ENCODE assay signal across 14 cellular contexts in the genomic region with DNA sequence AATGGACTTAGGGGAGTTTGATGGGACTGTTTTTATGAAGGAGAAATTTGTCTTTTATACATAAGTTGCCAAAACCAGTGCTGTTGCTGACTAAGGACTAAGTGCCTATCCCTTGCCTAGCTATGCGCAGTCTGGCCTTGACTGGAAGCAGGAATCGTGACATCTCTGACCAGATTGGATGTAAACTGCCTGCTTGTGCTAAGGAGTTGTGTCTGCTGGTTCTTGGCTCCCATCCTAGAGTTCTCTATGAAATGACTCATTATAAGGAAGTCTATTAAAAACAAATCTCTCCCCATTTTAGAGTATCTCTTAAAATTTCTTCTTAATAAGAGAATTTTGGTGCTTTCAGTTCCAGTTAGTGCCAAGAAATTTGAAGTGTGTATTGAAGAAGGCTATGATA.
DNase-seq lines count a peak whose midpoint lies in the region; FAIRE-seq and TF ChIP-seq lines count a peak whose summit lies in the region.
"Had no signal": no experiment of that assay in that cellular context is flagged by ENCODE, and none has a peak within 500 bp of the region (broad histone marks: within the 10 kb centered on the region; RNA-seq: fewer than 3 reads in every experiment).

No MANE protein-coding gene starts in this region.

- peaks cover 0 to 3% of the 10 kb centered on the region in 2 donors for H3K36me3 ChIP-seq in kidney (ENCODE audit: control insufficient read depth in 1 of 2, insufficient read depth in 2 of 2, low read length in 2 of 2)
- H3K36me3 ChIP-seq: BLaER1 had no signal

- intact Hi-C loops in kidney (cut with DNase I) = no loop called here
- intact Hi-C loops in activated T-helper 1 cell treated with anti-CD3 and anti-CD28 coated beads, Interleukin-12 subunit alpha, Interleukin-12 subunit beta, Interleukin-2, Interleukin-4 antibody, amounts not matched to agents 30 ng/mL and 10 ng/mL and 1 ng/mL, durations not matched to agents 14 hours and 24 hours and 36 hours (cut with micrococcal nuclease) = no loop called here

- no peak overlapping the region for H3K9ac ChIP-seq in kidney (ENCODE audit: low read length in 2 of 2)
- H3K9ac ChIP-seq: BLaER1 had no signal

- H3K4me3 ChIP-seq in kidney (ENCODE audit: low read length in 2 of 2) = no peak overlapping the region
- H3K4me3 ChIP-seq: BLaER1 had no signal

- H3K27ac ChIP-seq in kidney (ENCODE audit: low read depth in 2 of 2, low read length in 2 of 2) (peak overlapping the region in 1 of 2 donors; percentile 7), substantia nigra (ENCODE audit: low read depth, low read length, poor library complexity, severe bottlenecking) (no peak overlapping the region)
- H3K27ac ChIP-seq: BLaER1 had no signal

- no peaks in the 10 kb centered on the region for H3K9me3 Mint-ChIP-seq in activated T-helper 1 cell treated with anti-CD3 and anti-CD28 coated beads, Interleukin-12 subunit alpha, Interleukin-12 subunit beta, Interleukin-2, Interleukin-4 antibody, amounts not matched to agents 30 ng/mL and 10 ng/mL and 1 ng/mL, durations not matched to agents 14 hours and 24 hours and 36 hours
- H3K9me3 Mint-ChIP-seq: T-helper 1 cell treated with Interleukin-12 subunit alpha and Interleukin-12 subunit beta and Interleukin-4 antibody, amounts not matched to agents 30 μg/mL and 1 μg/mL, for 36 hours; type B pancreatic cell had no signal

- H3K4me1 Mint-ChIP-seq in activated T-helper 1 cell treated with anti-CD3 and anti-CD28 coated beads, Interleukin-12 subunit alpha, Interleukin-12 subunit beta, Interleukin-2, Interleukin-4 antibody, amounts not matched to agents 30 ng/mL and 10 ng/mL and 1 ng/mL, durations not matched to agents 14 hours and 24 hours and 36 hours (ENCODE audit: low read depth) = no peaks in the 10 kb centered on the region

- H3K27me3 Mint-ChIP-seq in activated T-helper 1 cell treated with anti-CD3 and anti-CD28 coated beads, Interleukin-12 subunit alpha, Interleukin-12 subunit beta, Interleukin-2, Interleukin-4 antibody, amounts not matched to agents 30 ng/mL and 10 ng/mL and 1 ng/mL, durations not matched to agents 14 hours and 24 hours and 36 hours (ENCODE audit: insufficient read depth) = no peaks in the 10 kb centered on the region
- H3K27me3 Mint-ChIP-seq: type B pancreatic cell had no signal

- DNase-seq in NCI-H2227 (lab: John Stamatoyannopoulos, UW; ENCODE audit: unreplicated experiment) (peak; percentile 8), NCI-H2227 treated with DMSO at 0.1 percent for 48 hours (lab: John Stamatoyannopoulos, UW) (no peak), brain pericyte (ENCODE audit: low read depth, low spot score) (peak; percentile 80), kidney (peak; percentile 44), urothelium cell line (ENCODE audit: low spot score) (peak; percentile 66), substantia nigra (lab: John Stamatoyannopoulos, UW) (no peak)
- no peak for DNase-seq in activated naive CD4-positive, alpha-beta T cell treated with Interleukin-2 at 50 U/mL for 16 hours
- DNase-seq in activated T-helper 1 cell treated with anti-CD3 and anti-CD28 coated beads, Interleukin-12 subunit alpha, Interleukin-12 subunit beta, Interleukin-2, Interleukin-4 antibody, amounts not matched to agents 30 ng/mL and 10 ng/mL and 1 ng/mL, durations not matched to agents 14 hours and 24 hours and 36 hours (ENCODE audit: low spot score) = no peak
- DNase-seq: activated gamma-delta T cell treated with Interleukin-2 at 50 U/mL for 16 hours, NCI-H1417 treated with DMSO at 0.1 percent for 48 hours had no signal

- no peak overlapping the region for H3K4me3 Mint-ChIP-seq in activated T-helper 1 cell treated with anti-CD3 and anti-CD28 coated beads, Interleukin-12 subunit alpha, Interleukin-12 subunit beta, Interleukin-2, Interleukin-4 antibody, amounts not matched to agents 30 ng/mL and 10 ng/mL and 1 ng/mL, durations not matched to agents 14 hours and 24 hours and 36 hours
- H3K4me3 Mint-ChIP-seq: T-helper 1 cell treated with Interleukin-12 subunit alpha and Interleukin-12 subunit beta and Interleukin-4 antibody, amounts not matched to agents 30 μg/mL and 1 μg/mL, for 36 hours; type B pancreatic cell had no signal

- H3K36me3 Mint-ChIP-seq in activated T-helper 1 cell treated with anti-CD3 and anti-CD28 coated beads, Interleukin-12 subunit alpha, Interleukin-12 subunit beta, Interleukin-2, Interleukin-4 antibody, amounts not matched to agents 30 ng/mL and 10 ng/mL and 1 ng/mL, durations not matched to agents 14 hours and 24 hours and 36 hours (ENCODE audit: low read depth) = no peaks in the 10 kb centered on the region
- H3K36me3 Mint-ChIP-seq: type B pancreatic cell had no signal

- peaks cover 14% of the 10 kb centered on the region in 2 donors for H3K4me1 ChIP-seq in kidney (ENCODE audit: control insufficient read depth in 1 of 2, insufficient read depth in 1 of 2, low read depth in 1 of 2, low read length in 2 of 2)
- H3K4me1 ChIP-seq: BLaER1 had no signal

- H3K27ac Mint-ChIP-seq in activated T-helper 1 cell treated with anti-CD3 and anti-CD28 coated beads, Interleukin-12 subunit alpha, Interleukin-12 subunit beta, Interleukin-2, Interleukin-4 antibody, amounts not matched to agents 30 ng/mL and 10 ng/mL and 1 ng/mL, durations not matched to agents 14 hours and 24 hours and 36 hours = no peak overlapping the region
- H3K27ac Mint-ChIP-seq: T-helper 1 cell treated with Interleukin-12 subunit alpha and Interleukin-12 subunit beta and Interleukin-4 antibody, amounts not matched to agents 30 μg/mL and 1 μg/mL, for 36 hours; type B pancreatic cell had no signal

- no peak for TF ChIP-seq CTCF in kidney (IDR thresholded peaks at IDR 0.05; ENCODE audit: borderline replicate concordance, extremely low read depth, insufficient read depth)

- H3K9me3 ChIP-seq in kidney (ENCODE audit: control insufficient read depth in 1 of 2, low read length in 2 of 2) = no peaks in the 10 kb centered on the region
- H3K9me3 ChIP-seq: BLaER1 had no signal

- peak; percentile 3 for FAIRE-seq in kidney (lab: Jason Lieb, UNC)
- FAIRE-seq in urothelium cell line (lab: Jason Lieb, UNC) = no peak
- FAIRE-seq: GM18507 had no signal

Comparison
In these comparisons a context has a peak if more than half of its experiments do, and no peak if none do; other contexts are left out.
1. DNase-seq: peak in NCI-H2227 (single experiment), brain pericyte (single experiment), kidney (single experiment) and urothelium cell line (single experiment); none in NCI-H2227 treated with DMSO at 0.1 percent for 48 hours (single experiment), activated naive CD4-positive, alpha-beta T cell treated with Interleukin-2 at 50 U/mL for 16 hours (single experiment), substantia nigra (0 of 49) and activated T-helper 1 cell treated with anti-CD3 and anti-CD28 coated beads, Interleukin-12 subunit alpha, Interleukin-12 subunit beta, Interleukin-2, Interleukin-4 antibody, amounts not matched to agents 30 ng/mL and 10 ng/mL and 1 ng/mL, durations not matched to agents 14 hours and 24 hours and 36 hours (single experiment).